1 cellular context compared by ENCODE assay signal in genomic region chr4:183971938-183972490, GRCh38.
TF ChIP-seq lines count a peak whose summit lies in the region.

No MANE protein-coding gene starts in this region.

TF ChIP-seq in H1, 55 proteins besides CTCF, POLR2A, EP300 and RAD21 (continued from another document):
- TF ChIP-seq USF2 (IDR thresholded peaks at IDR 0.05; ENCODE audit: low read length) (no peak), KDM5A (IDR thresholded peaks at IDR 0.05; ENCODE audit: low read length) (no peak), TBP (IDR thresholded peaks at IDR 0.05; ENCODE audit: low read depth, low read length) (no peak), SP4 (IDR thresholded peaks at IDR 0.05; ENCODE audit: low read length) (no peak), EZH2 (IDR thresholded peaks at IDR 0.05; ENCODE audit: low read depth, low read length, severe bottlenecking) (no peak), TAF7 (optimal IDR thresholded peaks at IDR 0.05; ENCODE audit: borderline replicate concordance, low read depth, low read length) (no peak), SIN3A (conservative IDR thresholded peaks at IDR 0.05 in 1 of 2, IDR thresholded peaks at IDR 0.05 in 1 of 2; ENCODE audit: low read depth in 1 of 2, low read length in 2 of 2) (no peak)
- TF ChIP-seq, protein P1, sequence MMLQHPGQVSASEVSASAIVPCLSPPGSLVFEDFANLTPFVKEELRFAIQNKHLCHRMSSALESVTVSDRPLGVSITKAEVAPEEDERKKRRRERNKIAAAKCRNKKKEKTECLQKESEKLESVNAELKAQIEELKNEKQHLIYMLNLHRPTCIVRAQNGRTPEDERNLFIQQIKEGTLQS (IDR thresholded peaks at IDR 0.05; ENCODE audit: insufficient read depth, low read depth, low read length) = no peak
- TF ChIP-seq, protein P2, sequence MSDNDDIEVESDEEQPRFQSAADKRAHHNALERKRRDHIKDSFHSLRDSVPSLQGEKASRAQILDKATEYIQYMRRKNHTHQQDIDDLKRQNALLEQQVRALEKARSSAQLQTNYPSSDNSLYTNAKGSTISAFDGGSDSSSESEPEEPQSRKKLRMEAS (IDR thresholded peaks at IDR 0.05) = no peak
